11 cellular contexts compared by ENCODE assay signal in the genomic region with DNA sequence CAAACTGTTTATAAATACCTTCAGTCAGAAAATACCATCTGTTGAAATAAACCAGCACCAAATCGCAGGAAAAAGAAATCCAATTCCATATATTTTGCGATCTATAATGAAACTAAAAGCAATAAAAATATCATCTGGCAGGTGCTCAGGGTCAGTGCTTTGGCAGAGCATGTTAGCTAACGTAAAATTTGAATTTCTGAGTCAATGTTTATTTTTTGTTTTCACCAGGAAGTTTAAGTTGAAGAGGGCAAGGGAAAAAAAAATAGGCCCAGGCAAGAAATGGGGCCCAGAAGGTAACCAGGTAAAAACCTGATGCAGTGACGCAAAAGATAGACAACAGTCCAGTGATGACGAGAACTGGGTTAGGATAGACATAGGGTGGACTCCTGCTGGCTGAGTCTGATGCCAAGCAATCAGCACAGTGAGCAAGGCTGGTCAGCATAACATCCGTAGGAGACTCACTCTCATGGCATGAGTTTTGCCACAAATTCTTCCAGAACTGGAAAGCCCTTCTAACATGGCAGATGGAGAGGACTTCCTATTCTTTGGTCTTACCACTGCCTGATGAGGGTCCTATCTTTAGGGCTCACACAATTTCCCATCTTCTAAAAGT. TPM values are rescaled to one million over a fixed set of nuclear protein-coding genes. Genes with fewer than 3 reads are reported as not detected.
DNase-seq lines count a peak whose midpoint lies in the region; ATAC-seq and TF ChIP-seq lines count a peak whose summit lies in the region.
"Had no signal": no experiment of that assay in that cellular context is flagged by ENCODE, and none has a peak within 500 bp of the region (broad histone marks: within the 10 kb centered on the region; RNA-seq: fewer than 3 reads in every experiment).

No MANE protein-coding gene starts in this region.

- H3K27ac Mint-ChIP-seq in MCF 10A (ENCODE audit: low read depth, unreplicated experiment), result no peak overlapping the region
- no peak overlapping the region for H3K27ac Mint-ChIP-seq in stimulated activated naive B cell treated with anti-CD40 and anti-IgM and Interleukin-4, amounts not matched to agents 10 μg/mL and 1 μg/mL and 100 μg/mL, for 72 hours
- H3K27ac Mint-ChIP-seq in CD8-positive, alpha-beta T cell, result no peak overlapping the region

- H3K4me1 Mint-ChIP-seq in MCF 10A (ENCODE audit: insufficient read depth, unreplicated experiment), result peaks cover 18% of the 10 kb centered on the region
- H3K4me1 Mint-ChIP-seq in stimulated activated naive B cell treated with anti-CD40 and anti-IgM and Interleukin-4, amounts not matched to agents 10 μg/mL and 1 μg/mL and 100 μg/mL, for 72 hours, result peaks cover 22 to 46% of the 10 kb centered on the region in 2 donors
- H3K4me1 Mint-ChIP-seq in CD8-positive, alpha-beta T cell (ENCODE audit: low read depth), result peaks cover 10% of the 10 kb centered on the region

- no peaks in the 10 kb centered on the region for H3K9me3 ChIP-seq in breast epithelium
- H3K9me3 ChIP-seq in body of pancreas, result no peaks in the 10 kb centered on the region
- H3K9me3 ChIP-seq in CD8-positive, alpha-beta T cell (ENCODE audit: low read length), result no peaks in the 10 kb centered on the region

- H3K27me3 ChIP-seq in breast epithelium (no peaks in the 10 kb centered on the region), body of pancreas (no peaks in the 10 kb centered on the region)
- H3K27me3 ChIP-seq in CD8-positive, alpha-beta T cell (ENCODE audit: insufficient read depth, low read length), result no peaks in the 10 kb centered on the region
- H3K27me3 ChIP-seq: cardiac muscle cell had no signal

- H3K4me3 ChIP-seq in breast epithelium (no peak overlapping the region), body of pancreas (no peak overlapping the region), urinary bladder (ENCODE audit: low read depth, low read length) (no peak overlapping the region)
- H3K4me3 ChIP-seq in CD8-positive, alpha-beta T cell (ENCODE audit: low read depth, low read length), result no peak overlapping the region
- H3K4me3 ChIP-seq: cardiac muscle cell had no signal

- H3K4me1 ChIP-seq in breast epithelium, result peaks cover 0 to 7% of the 10 kb centered on the region in 2 donors
- H3K4me1 ChIP-seq in body of pancreas, result peaks cover 28% of the 10 kb centered on the region
- peaks cover 2% of the 10 kb centered on the region for H3K4me1 ChIP-seq in urinary bladder (ENCODE audit: insufficient read depth)
- no peaks in the 10 kb centered on the region for H3K4me1 ChIP-seq in CD8-positive, alpha-beta T cell (ENCODE audit: insufficient read depth, low read length)

- H3K27ac ChIP-seq in breast epithelium (peak overlapping the region; percentile 23 to 68), body of pancreas (peak overlapping the region in 3 of 4 donors; percentile 52 to 56 (median 55)), urinary bladder (ENCODE audit: low read depth) (peak overlapping the region; percentile 67)
- H3K27ac ChIP-seq in CD8-positive, alpha-beta T cell (ENCODE audit: low read depth, low read length), result no peak overlapping the region
- H3K27ac ChIP-seq: cardiac muscle cell had no signal

- CTCF ChIA-PET in MCF 10A (lab: Yijun Ruan, JAX), result interaction anchor here (0.6 to 1.0 kb wide), 5 partner anchors 8 to 1610 kb away, joined by 3 to 5 read pairs (median 3); no protein-coding TSS in a partner anchor
- CTCF ChIA-PET in CD8-positive, alpha-beta T cell (lab: Charles Lee), result interaction anchor here (1.0 to 1.1 kb wide), 2 partner anchors 65 to 307 kb away, joined by 3 read pairs; a partner anchor contains a TSS

- WGBS in body of pancreas, 2 donors, result 36 to 43% methylated on average over 6 of the region's 6 CpGs
- WGBS in urinary bladder, result 78% methylated on average over 6 of the region's 6 CpGs

- H3K27me3 Mint-ChIP-seq in MCF 10A (ENCODE audit: insufficient read depth, unreplicated experiment), result no peaks in the 10 kb centered on the region
- H3K27me3 Mint-ChIP-seq in stimulated activated naive B cell treated with anti-CD40 and anti-IgM and Interleukin-4, amounts not matched to agents 10 μg/mL and 1 μg/mL and 100 μg/mL, for 72 hours, result no peaks in the 10 kb centered on the region
- H3K27me3 Mint-ChIP-seq in CD8-positive, alpha-beta T cell (ENCODE audit: low read depth), result no peaks in the 10 kb centered on the region

- no TSS peak for BruUV-seq in MCF 10A (replicated peaks; lab: Mats Ljungman, UMichigan)

- peak; percentile 42 for ATAC-seq in body of pancreas
- ATAC-seq in left colon, result peak; percentile 74
- ATAC-seq in stimulated activated naive B cell treated with anti-CD40 and anti-IgM and Interleukin-4, amounts not matched to agents 10 μg/mL and 1 μg/mL and 100 μg/mL, for 72 hours (replicated peaks), result no peak
- ATAC-seq in CD8-positive, alpha-beta T cell, result no peak
- no peak for ATAC-seq in GM21390 (IDR thresholded peaks at IDR 0.05; ENCODE audit: unreplicated experiment)

- H3K36me3 ChIP-seq in breast epithelium, result no peaks in the 10 kb centered on the region
- no peaks in the 10 kb centered on the region for H3K36me3 ChIP-seq in body of pancreas (replicated peaks in 1 of 2; ENCODE audit: insufficient read depth in 1 of 2, low read depth in 2 of 2)
- H3K36me3 ChIP-seq in urinary bladder (ENCODE audit: insufficient read depth), result no peaks in the 10 kb centered on the region
- no peaks in the 10 kb centered on the region for H3K36me3 ChIP-seq in CD8-positive, alpha-beta T cell (ENCODE audit: insufficient read depth, low read length)
- H3K36me3 ChIP-seq: cardiac muscle cell had no signal

- H3K9me3 Mint-ChIP-seq in MCF 10A (ENCODE audit: unreplicated experiment), result no peaks in the 10 kb centered on the region
- peaks cover 2 to 4% of the 10 kb centered on the region in 2 donors for H3K9me3 Mint-ChIP-seq in stimulated activated naive B cell treated with anti-CD40 and anti-IgM and Interleukin-4, amounts not matched to agents 10 μg/mL and 1 μg/mL and 100 μg/mL, for 72 hours
- H3K9me3 Mint-ChIP-seq in CD8-positive, alpha-beta T cell, result no peaks in the 10 kb centered on the region

- TF ChIP-seq POLR2A in breast epithelium (IDR thresholded peaks at IDR 0.05) (no peak), body of pancreas (IDR thresholded peaks at IDR 0.05) (no peak)

- no peak overlapping the region for H3K4me3 Mint-ChIP-seq in MCF 10A (ENCODE audit: unreplicated experiment)
- H3K4me3 Mint-ChIP-seq in stimulated activated naive B cell treated with anti-CD40 and anti-IgM and Interleukin-4, amounts not matched to agents 10 μg/mL and 1 μg/mL and 100 μg/mL, for 72 hours, result no peak overlapping the region
- H3K4me3 Mint-ChIP-seq in CD8-positive, alpha-beta T cell, result no peak overlapping the region

- no peak for DNase-seq in breast epithelium (ENCODE audit: low spot score in 2 of 2)
- DNase-seq in MCF 10A (ENCODE audit: unreplicated experiment), result no peak
- DNase-seq in body of pancreas, result peak in 3 of 4 donors; percentile 18 to 29 (median 24)
- DNase-seq in left colon, result no peak
- DNase-seq in stimulated activated naive B cell treated with anti-CD40 and anti-IgM and Interleukin-4, amounts not matched to agents 10 μg/mL and 1 μg/mL and 100 μg/mL, for 72 hours, result no peak
- DNase-seq in CD8-positive, alpha-beta T cell, result no peak
- DNase-seq: mesendoderm, NCI-H446 had no signal

- intact Hi-C loops in breast epithelium (cut with DNase I; ENCODE audit: low total_unique reads), result no loop called here
- intact Hi-C loops in MCF 10A (cut with micrococcal nuclease), result no loop called here
- intact Hi-C loops in body of pancreas (cut with DNase I), result no loop called here
- intact Hi-C loops in left colon (cut with DNase I, micrococcal nuclease), result no loop called here
- intact Hi-C loops in CD8-positive, alpha-beta T cell (cut with DNase I, micrococcal nuclease), result no loop called here

- no peaks in the 10 kb centered on the region for H3K36me3 Mint-ChIP-seq in MCF 10A (ENCODE audit: insufficient read depth, unreplicated experiment)
- peaks cover 9 to 21% of the 10 kb centered on the region in 2 donors for H3K36me3 Mint-ChIP-seq in stimulated activated naive B cell treated with anti-CD40 and anti-IgM and Interleukin-4, amounts not matched to agents 10 μg/mL and 1 μg/mL and 100 μg/mL, for 72 hours
- no peaks in the 10 kb centered on the region for H3K36me3 Mint-ChIP-seq in CD8-positive, alpha-beta T cell

- TF ChIP-seq CTCF in breast epithelium (IDR thresholded peaks at IDR 0.05), result no peak
- TF ChIP-seq CTCF in MCF 10A (IDR thresholded peaks at IDR 0.05; ENCODE audit: unreplicated experiment), result no peak
- no peak for TF ChIP-seq CTCF in body of pancreas (IDR thresholded peaks at IDR 0.05)
- TF ChIP-seq CTCF in CD8-positive, alpha-beta T cell (IDR thresholded peaks at IDR 0.05), result no peak

- POLR2A ChIA-PET in MCF 10A (lab: Yijun Ruan, JAX), result interaction anchor here (0.9 to 1.0 kb wide), 2 partner anchors 27 to 57 kb away, joined by 3 to 4 read pairs; no protein-coding TSS in a partner anchor
- POLR2A ChIA-PET in CD8-positive, alpha-beta T cell (lab: Charles Lee), result interaction anchor here (0.9 kb wide), 1 partner anchor 15 kb away, joined by 3 read pairs; no protein-coding TSS in a partner anchor

RNA-seq across cellular contexts. Expression of a gene that starts 42.2 kb away (rescaled TPM):
- total RNA-seq in breast epithelium (10 to 100 TPM; 34.4 to 35.7 (median 34.6) TPM), MCF 10A (2022) (23.8 and 34.1 TPM in 2 replicates), body of pancreas (10 to 100 TPM; 10.9 to 11.9 TPM), left colon (10 to 100 TPM; 31.7 to 35.3 TPM), urinary bladder (15.4 TPM)
- 28.2 TPM for polyA plus RNA-seq in urinary bladder
- total RNA-seq in CD8-positive, alpha-beta T cell, result 1 to 10 TPM; 4.4 to 4.7 TPM

Comparison
In these comparisons a context has a peak if more than half of its experiments do, and no peak if none do; other contexts are left out.
1. DNase-seq: peak in body of pancreas (3 of 4); none in breast epithelium (0 of 2), MCF 10A (single experiment), left colon (0 of 2), stimulated activated naive B cell treated with anti-CD40 and anti-IgM and Interleukin-4, amounts not matched to agents 10 μg/mL and 1 μg/mL and 100 μg/mL, for 72 hours (single experiment) and CD8-positive, alpha-beta T cell (0 of 7).
2. ATAC-seq: peak in body of pancreas (single experiment) and left colon (single experiment); none in stimulated activated naive B cell treated with anti-CD40 and anti-IgM and Interleukin-4, amounts not matched to agents 10 μg/mL and 1 μg/mL and 100 μg/mL, for 72 hours (0 of 2), CD8-positive, alpha-beta T cell (single experiment) and GM21390 (single experiment).